In genomic region chrX:154735695-154736393, GRCh38 we compare ENCODE assay signal across 10 cellular contexts. TPM values are rescaled to one million over a fixed set of nuclear protein-coding genes. Genes with fewer than 3 reads are reported as not detected.
DNase-seq lines count a peak whose midpoint lies in the region; ATAC-seq and TF ChIP-seq lines count a peak whose summit lies in the region.
"Had no signal": no experiment of that assay in that cellular context is flagged by ENCODE, and none has a peak within 500 bp of the region (broad histone marks: within the 10 kb centered on the region; RNA-seq: fewer than 3 reads in every experiment).

No MANE protein-coding gene starts in this region.

- H3K27me3 Mint-ChIP-seq in activated CD8-positive, alpha-beta memory T cell treated with anti-CD3 and anti-CD28 coated beads, Interleukin-2, amount 10 ng/mL, durations not matched to agents 7 days and 5 days = no peaks in the 10 kb centered on the region

- H3K4me1 ChIP-seq in lower lobe of right lung = peaks cover 77% of the 10 kb centered on the region
- H3K4me1 ChIP-seq in thyroid gland = peaks cover 29 to 39% of the 10 kb centered on the region in 2 donors

- H3K4me3 ChIP-seq in choroid plexus epithelial cell (ENCODE audit: low read depth, low read length) (no peak overlapping the region), lower lobe of right lung (no peak overlapping the region), thyroid gland (replicated peaks in 1 of 3) (no peak overlapping the region)
- H3K4me3 ChIP-seq: suprapubic skin had no signal

- H3K9me3 ChIP-seq in lower lobe of right lung (no peaks in the 10 kb centered on the region), thyroid gland (no peaks in the 10 kb centered on the region)
- H3K9me3 ChIP-seq: suprapubic skin had no signal

- TF ChIP-seq CTCF in choroid plexus epithelial cell (conservative IDR thresholded peaks at IDR 0.05; ENCODE audit: low read depth, low read length) = no peak
- TF ChIP-seq CTCF in lower lobe of right lung (IDR thresholded peaks at IDR 0.05) = no peak
- TF ChIP-seq CTCF in thyroid gland (IDR thresholded peaks at IDR 0.05) = no peak

- TF ChIP-seq POLR2A in thyroid gland (IDR thresholded peaks at IDR 0.05) = no peak

- H3K27ac Mint-ChIP-seq in activated CD8-positive, alpha-beta memory T cell treated with anti-CD3 and anti-CD28 coated beads, Interleukin-2, amount 10 ng/mL, durations not matched to agents 7 days and 5 days = peak overlapping the region; percentile 99

- WGBS in thyroid gland, 2 donors = 47 to 58% methylated on average over 4 to 7 of the region's 7 CpGs

- ATAC-seq in activated CD8-positive, alpha-beta memory T cell treated with anti-CD3 and anti-CD28 coated beads, Interleukin-2, amount 10 ng/mL, durations not matched to agents 7 days and 5 days = no peak
- ATAC-seq in lower lobe of right lung = peak; percentile 81
- no peak for ATAC-seq in GM18873 (IDR thresholded peaks at IDR 0.05; ENCODE audit: low FRiP score, unreplicated experiment)

- H3K27ac ChIP-seq in lower lobe of right lung (peak overlapping the region; percentile 83), thyroid gland (peak overlapping the region; percentile 67 to 79 (median 76))
- H3K27ac ChIP-seq: suprapubic skin had no signal

- H3K4me1 Mint-ChIP-seq in activated CD8-positive, alpha-beta memory T cell treated with anti-CD3 and anti-CD28 coated beads, Interleukin-2, amount 10 ng/mL, durations not matched to agents 7 days and 5 days = peaks cover 90% of the 10 kb centered on the region

- H3K36me3 Mint-ChIP-seq in activated CD8-positive, alpha-beta memory T cell treated with anti-CD3 and anti-CD28 coated beads, Interleukin-2, amount 10 ng/mL, durations not matched to agents 7 days and 5 days = peaks cover 35% of the 10 kb centered on the region

- peak overlapping the region; percentile 74 for H3K4me3 Mint-ChIP-seq in activated CD8-positive, alpha-beta memory T cell treated with anti-CD3 and anti-CD28 coated beads, Interleukin-2, amount 10 ng/mL, durations not matched to agents 7 days and 5 days
- H3K4me3 Mint-ChIP-seq: neural crest cell had no signal

- no peak for DNase-seq in activated CD8-positive, alpha-beta memory T cell treated with anti-CD3 and anti-CD28 coated beads, Interleukin-2, amount 10 ng/mL, durations not matched to agents 7 days and 5 days
- DNase-seq in activated CD8-positive, alpha-beta memory T cell treated with anti-CD3 and anti-CD28 coated beads for 24 hours = no peak
- peak; percentile 92 for DNase-seq in choroid plexus epithelial cell (ENCODE audit: low read depth)
- peak; percentile 58 for DNase-seq in lower lobe of right lung
- DNase-seq in thyroid gland = peak; percentile 70 to 74
- DNase-seq in activated CD4-positive, alpha-beta T cell treated with anti-CD3 and anti-CD28 coated beads, Interleukin-2, amount 50 U/mL, for 1 hour = no peak
- DNase-seq in anterior cingulate cortex (lab: John Stamatoyannopoulos, UW) = no peak

- CTCF ChIA-PET in activated CD8-positive, alpha-beta memory T cell treated with anti-CD3 and anti-CD28 coated beads, Interleukin-2, amount 10 ng/mL, durations not matched to agents 7 days and 5 days (lab: Charles Lee) = interaction anchor here (4.2 to 10.2 kb wide), 2 partner anchors 13 to 17 kb away, joined by 26 to 93 read pairs; partner anchors contain the start of gene GAB3

- H3K27me3 ChIP-seq in lower lobe of right lung (ENCODE audit: low read depth) = no peaks in the 10 kb centered on the region
- H3K27me3 ChIP-seq in thyroid gland = no peaks in the 10 kb centered on the region
- H3K27me3 ChIP-seq: suprapubic skin had no signal

- intact Hi-C loops in lower lobe of right lung (cut with DNase I) (no loop called here), thyroid gland (cut with DNase I) (no loop called here)

- no peaks in the 10 kb centered on the region for H3K9me3 Mint-ChIP-seq in activated CD8-positive, alpha-beta memory T cell treated with anti-CD3 and anti-CD28 coated beads, Interleukin-2, amount 10 ng/mL, durations not matched to agents 7 days and 5 days (ENCODE audit: low read depth)

- H3K36me3 ChIP-seq in lower lobe of right lung = no peaks in the 10 kb centered on the region
- H3K36me3 ChIP-seq in thyroid gland = no peaks in the 10 kb centered on the region
- H3K36me3 ChIP-seq: suprapubic skin had no signal

RNA-seq across cellular contexts. Expression of gene GAB3, which starts 15.0 kb away (rescaled TPM):
- total RNA-seq in activated CD8-positive, alpha-beta memory T cell treated with anti-CD3 and anti-CD28 coated beads, Interleukin-2, amount 10 ng/mL, durations not matched to agents 7 days and 5 days = 10 to 100 TPM; 20.0 to 26.6 TPM
- total RNA-seq in lower lobe of right lung = 17.4 TPM
- total RNA-seq in thyroid gland = 10 to 100 TPM in 1 of 4 donors, 1 to 10 TPM in 3; 5.8 to 10.2 (median 8.1) TPM

RNA-seq across cellular contexts. Expression of gene DKC1, which starts 26.8 kb away (rescaled TPM):
- 100 to 1,000 TPM in 1 of 2 experiments, 10 to 100 TPM in 1; 81.0 to 116 TPM for total RNA-seq in activated CD8-positive, alpha-beta memory T cell treated with anti-CD3 and anti-CD28 coated beads, Interleukin-2, amount 10 ng/mL, durations not matched to agents 7 days and 5 days
- total RNA-seq in lower lobe of right lung = 26.1 TPM
- total RNA-seq in thyroid gland = 10 to 100 TPM; 33.8 to 41.5 (median 35.2) TPM

Comparison
In these comparisons a context has a peak if more than half of its experiments do, and no peak if none do; other contexts are left out.
1. ATAC-seq: peak in lower lobe of right lung (2 of 2); none in activated CD8-positive, alpha-beta memory T cell treated with anti-CD3 and anti-CD28 coated beads, Interleukin-2, amount 10 ng/mL, durations not matched to agents 7 days and 5 days (single experiment) and GM18873 (single experiment).
2. DNase-seq: peak in choroid plexus epithelial cell (single experiment), lower lobe of right lung (single experiment) and thyroid gland (2 of 2); none in activated CD8-positive, alpha-beta memory T cell treated with anti-CD3 and anti-CD28 coated beads, Interleukin-2, amount 10 ng/mL, durations not matched to agents 7 days and 5 days (single experiment), activated CD8-positive, alpha-beta memory T cell treated with anti-CD3 and anti-CD28 coated beads for 24 hours (single experiment), activated CD4-positive, alpha-beta T cell treated with anti-CD3 and anti-CD28 coated beads, Interleukin-2, amount 50 U/mL, for 1 hour (single experiment) and anterior cingulate cortex (0 of 58).